ENCODE assay signal across 9 cellular contexts in the genomic region with DNA sequence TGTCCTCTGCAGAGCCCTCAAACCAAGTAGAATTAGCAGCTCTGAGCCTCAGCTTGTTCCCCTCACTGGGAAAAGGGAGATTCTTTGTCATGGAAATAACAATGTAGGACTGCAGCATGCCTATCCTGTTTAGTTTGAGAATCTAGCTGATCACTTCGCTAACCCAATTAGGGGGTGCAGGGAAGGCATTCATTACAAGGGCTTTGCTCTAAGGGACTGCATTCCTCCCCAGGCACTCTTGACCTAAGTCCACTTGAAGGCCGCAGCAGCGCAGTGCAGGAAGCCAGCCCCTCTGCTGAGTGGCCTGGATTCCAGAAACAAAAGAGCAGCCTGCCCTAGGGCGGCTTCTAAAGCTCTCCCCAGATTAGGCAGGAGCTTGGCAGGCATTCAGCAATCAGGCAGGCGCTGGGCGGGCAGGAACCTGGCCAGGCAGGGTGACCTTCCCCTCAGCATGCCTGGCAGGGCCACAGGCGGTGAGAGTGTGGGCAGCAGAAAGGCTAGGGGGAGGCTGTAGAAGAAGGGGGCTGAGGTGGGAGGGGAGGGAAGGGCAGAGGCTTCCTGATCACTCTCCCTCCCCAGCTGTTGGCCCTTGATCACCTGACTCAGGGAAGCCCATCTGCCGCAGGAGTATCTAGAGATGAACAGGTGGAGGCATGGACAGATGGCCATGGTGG. TPM values are rescaled to one million over a fixed set of nuclear protein-coding genes. Genes with fewer than 3 reads are reported as not detected.
DNase-seq lines count a peak whose midpoint lies in the region; ATAC-seq, FAIRE-seq and TF ChIP-seq lines count a peak whose summit lies in the region.
"Had no signal": no experiment of that assay in that cellular context is flagged by ENCODE, and none has a peak within 500 bp of the region (broad histone marks: within the 10 kb centered on the region; RNA-seq: fewer than 3 reads in every experiment).

No MANE protein-coding gene starts in this region.

- ATAC-seq in T-cell (replicated peaks in 1 of 4), result no peak
- ATAC-seq in GM19467 (IDR thresholded peaks at IDR 0.05; ENCODE audit: unreplicated experiment), result no peak
- ATAC-seq: GM12878 had no signal

- H3K4me3 ChIP-seq in adrenal gland, result no peak overlapping the region
- H3K4me3 ChIP-seq: GM12878 had no signal

- no peaks in the 10 kb centered on the region for H3K36me3 ChIP-seq in adrenal gland (replicated peaks in 1 of 2)

- peak overlapping the region in 4 of 5 donors; percentile 57 to 75 (median 68) for H3K27ac ChIP-seq in adrenal gland

- H3K27ac Mint-ChIP-seq in T-cell, result no peak overlapping the region

- peak in 1 of 2 donors; percentile 45 for TF ChIP-seq POLR2A in adrenal gland (IDR thresholded peaks at IDR 0.05)

- H3K27me3 Mint-ChIP-seq in T-cell, result peaks cover 4 to 15% of the 10 kb centered on the region in 2 donors

- H3K4me1 ChIP-seq in adrenal gland (replicated peaks in 1 of 2), result peaks cover 17 to 20% of the 10 kb centered on the region in 2 donors

- POLR2A ChIA-PET in T-cell (lab: Charles Lee), result no interaction called here

- H3K27me3 ChIP-seq in adrenal gland, result no peaks in the 10 kb centered on the region

- intact Hi-C loops in adrenal gland (cut with DNase I), result no loop called here

- H3K9me3 Mint-ChIP-seq in T-cell, result no peaks in the 10 kb centered on the region

- no peak overlapping the region for H3K4me3 Mint-ChIP-seq in T-cell

- H3K4me1 Mint-ChIP-seq in T-cell, result no peaks in the 10 kb centered on the region

- no peak for TF ChIP-seq CTCF in adrenal gland (IDR thresholded peaks at IDR 0.05)

- FAIRE-seq in HTR-8/SVneo (lab: Jason Lieb, UNC), result no peak
- FAIRE-seq: GM12878 had no signal

- no peaks in the 10 kb centered on the region for H3K9me3 ChIP-seq in adrenal gland (replicated peaks in 1 of 3)

- peak; percentile 57 for DNase-seq in HTR-8/SVneo (ENCODE audit: insufficient read length, low spot score)
- peak; percentile 78 to 93 (median 92) for DNase-seq in adrenal gland
- peak in 27 of 51 donors; percentile 3 to 67 (median 15) for DNase-seq in hypothalamus (lab: John Stamatoyannopoulos, UW)
- peak; percentile 83 for DNase-seq in retina
- DNase-seq in stimulated activated CD4-positive, alpha-beta T cell treated with anti-CD3 and anti-CD28 coated beads, Interleukin-2, amount 100 ng/mL, for 24 hours, result no peak
- DNase-seq in T-cell, result no peak
- DNase-seq in activated T-cell treated with anti-CD3 and anti-CD28 coated beads for 4 hours, result no peak

- H3K36me3 Mint-ChIP-seq in T-cell, result no peaks in the 10 kb centered on the region

- CTCF ChIA-PET in T-cell (lab: Charles Lee), result interaction anchor here in 1 of 2 donors (0.5 kb wide), 1 partner anchor 14 kb away, joined by 3 read pairs; no protein-coding TSS in a partner anchor

- 20 to 26% (median 22%) methylated on average over 3 to 8 of the region's 8 CpGs for WGBS in adrenal gland, 4 donors

RNA-seq across cellular contexts. Expression of a gene that starts 24.8 kb away (rescaled TPM):
- total RNA-seq in adrenal gland, result 10 to 100 TPM in 1 of 8 donors, 1 to 10 TPM in 7; 3.9 to 10.6 (median 5.3) TPM
- polyA plus RNA-seq in adrenal gland, result 1 to 10 TPM; 1.7 to 3.3 (median 2.0) TPM
- total RNA-seq in T-cell, result under 1 TPM in 3 of 5 donors, not detected in 2; 0.33 to 0.41 (median 0.35) TPM

RNA-seq across cellular contexts. Expression of a gene that starts 58.2 kb away (rescaled TPM):
- total RNA-seq in adrenal gland, result 10 to 100 TPM in 2 of 8 donors, 1 to 10 TPM in 5, not detected in 1; 3.1 to 12.8 (median 8.9) TPM
- polyA plus RNA-seq in adrenal gland, result 10 to 100 TPM; 12.6 to 29.4 (median 17.4) TPM
- not detected for total RNA-seq in T-cell

Comparison
In these comparisons a context has a peak if more than half of its experiments do, and no peak if none do; other contexts are left out.
1. DNase-seq: peak in HTR-8/SVneo (single experiment), adrenal gland (7 of 7), hypothalamus (27 of 51) and retina (single experiment); none in stimulated activated CD4-positive, alpha-beta T cell treated with anti-CD3 and anti-CD28 coated beads, Interleukin-2, amount 100 ng/mL, for 24 hours (0 of 2), T-cell (0 of 34) and activated T-cell treated with anti-CD3 and anti-CD28 coated beads for 4 hours (single experiment).